Comparison of ENCODE assay signal across 8 cellular contexts in the genomic region with DNA sequence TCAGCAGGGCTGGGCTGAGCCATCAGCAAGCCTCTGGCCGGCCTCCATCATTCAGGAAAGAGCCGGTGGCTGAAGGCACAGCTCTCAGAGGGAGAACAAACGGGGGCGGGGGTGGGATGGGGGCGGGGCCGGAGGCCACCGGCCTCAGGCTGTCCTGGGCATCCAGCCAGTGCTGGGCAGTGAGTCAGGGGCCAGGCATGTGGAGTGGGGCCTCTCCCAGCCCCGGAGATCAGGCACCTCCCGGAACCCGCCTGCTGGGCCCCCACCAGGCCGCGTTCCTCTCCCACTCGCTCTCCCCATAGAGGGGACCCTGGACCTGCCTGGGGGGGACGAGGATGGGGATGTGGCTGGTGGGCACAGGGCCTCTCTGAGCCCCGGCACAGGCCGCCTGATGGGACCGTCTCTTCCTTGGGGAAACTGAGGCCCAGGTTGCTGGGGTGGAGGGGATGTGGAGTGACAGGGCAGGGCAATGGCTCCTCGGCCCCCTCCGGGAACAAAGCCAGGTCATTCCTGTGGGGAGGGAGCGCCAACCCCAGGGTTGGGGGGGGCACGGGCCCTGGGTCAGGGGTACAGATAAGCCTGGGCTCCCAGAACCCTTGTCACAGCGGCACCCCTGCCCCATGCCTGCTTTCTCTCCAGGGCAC. TPM values are rescaled to one million over a fixed set of nuclear protein-coding genes. Genes with fewer than 3 reads are reported as not detected.
A peak's percentile ranks its signal among the peaks of the same experiment; 100 is the strongest.
DNase-seq lines count a peak whose midpoint lies in the region; ATAC-seq and TF ChIP-seq lines count a peak whose summit lies in the region.

No MANE protein-coding gene starts in this region.

- peak; percentile 89 for DNase-seq in H4 (ENCODE audit: low spot score)
- DNase-seq in SW480 (ENCODE audit: low spot score): peak; percentile 93
- DNase-seq in fibroblast of villous mesenchyme (ENCODE audit: low read depth): peak; percentile 96
- DNase-seq in non-pigmented ciliary epithelial cell (ENCODE audit: low read depth): peak; percentile 67
- no peak for DNase-seq in NOMO-1 (lab: John Stamatoyannopoulos, UW; ENCODE audit: unreplicated experiment in 2 of 2)
- DNase-seq in NCI-H1417 (lab: John Stamatoyannopoulos, UW): no peak

- TF ChIP-seq CTCF in fibroblast of villous mesenchyme (IDR thresholded peaks at IDR 0.05; ENCODE audit: insufficient read depth, low read depth, low read length): no peak

- peak overlapping the region; percentile 18 for H3K4me3 ChIP-seq in fibroblast of villous mesenchyme (ENCODE audit: low read depth, low read length)

- no peak for ATAC-seq in HG02884 (IDR thresholded peaks at IDR 0.05; ENCODE audit: unreplicated experiment)
- no peak for ATAC-seq in HG03280 (IDR thresholded peaks at IDR 0.05; ENCODE audit: unreplicated experiment)

RNA-seq across cellular contexts. Expression of a gene that starts 12.9 kb away (rescaled TPM):
- total RNA-seq in H4 (2014; rRNA removed; shearing (Covaris generic)): 32.6 and 37.8 TPM in 2 replicates
- 39.7 and 44.5 TPM in 2 replicates for total RNA-seq in fibroblast of villous mesenchyme

RNA-seq across cellular contexts. Expression of a gene that starts 53.4 kb away (rescaled TPM):
- total RNA-seq in H4 (2014; rRNA removed; shearing (Covaris generic)): 82.0 and 87.2 TPM in 2 replicates
- total RNA-seq in fibroblast of villous mesenchyme: 392 and 421 TPM in 2 replicates

RNA-seq across cellular contexts. Expression of a gene that starts 54.7 kb away (rescaled TPM):
- total RNA-seq in H4 (2014; rRNA removed; shearing (Covaris generic)): 63.8 and 79.8 TPM in 2 replicates
- 253 and 312 TPM in 2 replicates for total RNA-seq in fibroblast of villous mesenchyme

Comparison
In these comparisons a context has a peak if more than half of its experiments do, and no peak if none do; other contexts are left out.
1. DNase-seq: peak in H4 (single experiment), SW480 (single experiment), fibroblast of villous mesenchyme (single experiment) and non-pigmented ciliary epithelial cell (single experiment); none in NOMO-1 (0 of 2) and NCI-H1417 (0 of 3).